9 cellular contexts compared by ENCODE assay signal in the genomic region with DNA sequence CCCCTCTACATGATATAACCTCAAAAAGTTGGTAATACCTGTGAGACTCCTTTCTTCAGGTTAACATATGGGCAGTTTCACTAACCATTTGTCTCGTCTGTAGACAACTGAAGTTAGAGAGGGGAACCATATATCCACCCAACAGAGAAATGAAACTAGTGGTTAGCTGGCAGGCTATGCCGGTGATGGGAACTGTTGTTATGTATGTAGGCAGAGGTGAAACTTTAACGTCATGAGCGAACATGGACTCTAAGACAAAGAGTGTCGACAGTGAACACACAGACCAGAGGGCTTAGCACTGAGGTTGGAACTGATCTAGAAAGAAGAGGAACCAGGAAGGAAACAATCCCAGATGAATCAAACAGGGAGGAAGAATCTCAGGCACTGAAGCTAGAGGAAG.
DNase-seq lines count a peak whose midpoint lies in the region; ATAC-seq and TF ChIP-seq lines count a peak whose summit lies in the region.
"Had no signal": no experiment of that assay in that cellular context is flagged by ENCODE, and none has a peak within 500 bp of the region (broad histone marks: within the 10 kb centered on the region; RNA-seq: fewer than 3 reads in every experiment).

No MANE protein-coding gene starts in this region.

- no peak for TF ChIP-seq CTCF in progenitor cell of endocrine pancreas (IDR thresholded peaks at IDR 0.05; ENCODE audit: unreplicated experiment)

- peaks cover 0 to 6% (median 0%) of the 10 kb centered on the region in 9 donors for H3K9me3 Mint-ChIP-seq in naive thymus-derived CD8-positive, alpha-beta T cell
- peaks cover 6% of the 10 kb centered on the region for H3K9me3 Mint-ChIP-seq in progenitor cell of endocrine pancreas (ENCODE audit: low read depth)

- no peaks in the 10 kb centered on the region for H3K4me1 ChIP-seq in HAP-1
- H3K4me1 ChIP-seq: adrenal gland had no signal

- peak; percentile 16 for DNase-seq in SKM-1 treated with dmso at 0.1 percent for 144 hours (lab: John Stamatoyannopoulos, UW; ENCODE audit: unreplicated experiment)
- no peak for DNase-seq in SKM-1 (lab: John Stamatoyannopoulos, UW; ENCODE audit: unreplicated experiment)
- DNase-seq in MV-4-11 (lab: John Stamatoyannopoulos, UW) = peak; percentile 98
- peak in 1 of 10 donors; percentile 7 for DNase-seq in naive thymus-derived CD8-positive, alpha-beta T cell
- no peak for DNase-seq in progenitor cell of endocrine pancreas (ENCODE audit: low spot score, unreplicated experiment)
- no peak for DNase-seq in OCI-M2 (lab: John Stamatoyannopoulos, UW; ENCODE audit: unreplicated experiment)
- DNase-seq in HAP-1 (ENCODE audit: low spot score in 2 of 2) = no peak

- POLR2A ChIA-PET in naive thymus-derived CD8-positive, alpha-beta T cell (lab: Charles Lee) = no interaction called here

- H3K36me3 ChIP-seq in HAP-1 (replicated peaks) = no peaks in the 10 kb centered on the region
- H3K36me3 ChIP-seq: adrenal gland had no signal

- H3K9me3 ChIP-seq in HAP-1 = 0 out of 2 replicates have a peak, but pooled peaks cover 2% of the 10 kb centered on the region
- H3K9me3 ChIP-seq: adrenal gland had no signal

- H3K4me3 ChIP-seq in HAP-1 = no peak overlapping the region
- H3K4me3 ChIP-seq: adrenal gland had no signal

- peaks cover 26 to 81% (median 53%) of the 10 kb centered on the region in 4 donors for H3K4me1 Mint-ChIP-seq in naive thymus-derived CD8-positive, alpha-beta T cell
- H3K4me1 Mint-ChIP-seq in progenitor cell of endocrine pancreas (ENCODE audit: low read depth) = peaks cover 29% of the 10 kb centered on the region

- peak; percentile 92 for ATAC-seq in HG02571 (IDR thresholded peaks at IDR 0.05; ENCODE audit: unreplicated experiment)
- peak in 1 of 2 donors; percentile 67 for ATAC-seq in naive thymus-derived CD8-positive, alpha-beta T cell

- peaks cover 12 to 70% (median 41%) of the 10 kb centered on the region in 3 donors for H3K36me3 Mint-ChIP-seq in naive thymus-derived CD8-positive, alpha-beta T cell
- peaks cover 22% of the 10 kb centered on the region for H3K36me3 Mint-ChIP-seq in progenitor cell of endocrine pancreas (ENCODE audit: insufficient read depth)

- peak overlapping the region in 7 of 10 donors; percentile 1 to 89 (median 68) for H3K27ac Mint-ChIP-seq in naive thymus-derived CD8-positive, alpha-beta T cell
- no peak overlapping the region for H3K27ac Mint-ChIP-seq in progenitor cell of endocrine pancreas

- no peaks in the 10 kb centered on the region for H3K27me3 Mint-ChIP-seq in naive thymus-derived CD8-positive, alpha-beta T cell
- no peaks in the 10 kb centered on the region for H3K27me3 Mint-ChIP-seq in progenitor cell of endocrine pancreas

- in situ Hi-C loops in HAP-1 (cut with MboI; ENCODE audit: low sequenced_read_pairs) = no loop called here

- peak overlapping the region in 5 of 10 donors; percentile 2 to 76 (median 32) for H3K4me3 Mint-ChIP-seq in naive thymus-derived CD8-positive, alpha-beta T cell
- H3K4me3 Mint-ChIP-seq in progenitor cell of endocrine pancreas (ENCODE audit: low read depth) = no peak overlapping the region

- H3K27me3 ChIP-seq in HAP-1 (ENCODE audit: low read depth) = 0 out of 2 replicates have a peak, but pooled peaks cover 2% of the 10 kb centered on the region
- H3K27me3 ChIP-seq: adrenal gland had no signal

Comparison
In these comparisons a context has a peak if more than half of its experiments do, and no peak if none do; other contexts are left out.
1. DNase-seq: peak in SKM-1 treated with dmso at 0.1 percent for 144 hours (single experiment) and MV-4-11 (single experiment); none in SKM-1 (single experiment), progenitor cell of endocrine pancreas (single experiment), OCI-M2 (single experiment) and HAP-1 (0 of 2).